In genomic region chr2:216994231-216994997, GRCh38 we compare ENCODE assay signal across 22 cellular contexts.
DNase-seq lines count a peak whose midpoint lies in the region; ATAC-seq and TF ChIP-seq lines count a peak whose summit lies in the region.
"Had no signal": no experiment of that assay in that cellular context is flagged by ENCODE, and none has a peak within 500 bp of the region (broad histone marks: within the 10 kb centered on the region; RNA-seq: fewer than 3 reads in every experiment).

No MANE protein-coding gene starts in this region.

- H3K4me3 Mint-ChIP-seq in osteocyte (ENCODE audit: unreplicated experiment): no peak overlapping the region

- H3K27me3 ChIP-seq in right cardiac atrium (ENCODE audit: control insufficient read depth, insufficient read depth) (no peaks in the 10 kb centered on the region), testis (no peaks in the 10 kb centered on the region), foreskin keratinocyte (peaks cover 38% of the 10 kb centered on the region)
- H3K27me3 ChIP-seq: BE2C had no signal

- H3K27ac ChIP-seq in right cardiac atrium (ENCODE audit: low read length) (no peak overlapping the region), testis (peak overlapping the region in 1 of 2 donors; percentile 34), foreskin keratinocyte (no peak overlapping the region)
- H3K27ac ChIP-seq: A549, KMS-11, RWPE1 had no signal

- H3K36me3 ChIP-seq in testis (ENCODE audit: low read depth, missing control alignments): no peaks in the 10 kb centered on the region
- H3K36me3 ChIP-seq: BE2C had no signal

- DNase-seq in right cardiac atrium (peak in 2 of 3 donors; percentile 19 to 64), cardiac septum (ENCODE audit: low spot score) (no peak), osteocyte (ENCODE audit: extremely low spot score, unreplicated experiment) (no peak), testis (peak; percentile 29), NK-92 (lab: John Stamatoyannopoulos, UW; ENCODE audit: unreplicated experiment) (no peak), left lobe of liver (ENCODE audit: low spot score) (no peak), foreskin keratinocyte (no peak)
- DNase-seq: BE2C; EL; GF-D8; GOT3; HCEC 1CT; NCI-H1092 treated with DMSO at 0.1 percent for 48 hours; NCI-H146; NCI-H2029 treated with DMSO at 0.1 percent for 48 hours; NCI-H226; NCI-H510A treated with DMSO at 0.1 percent for 48 hours; NCI-H748 treated with DMSO at 0.1 percent for 48 hours; NK-92 treated with Interleukin-12 subunit alpha and Interleukin-12 subunit beta, amount 100 ng/mL, for 24 hours had no signal

- peak overlapping the region; percentile 12 for H3K27ac Mint-ChIP-seq in osteocyte (ENCODE audit: unreplicated experiment)

- WGBS in right cardiac atrium: 62% methylated on average over 14 of the region's 14 CpGs
- 62 to 72% methylated on average over 14 of the region's 14 CpGs for WGBS in testis, 2 donors

- H3K4me1 ChIP-seq in right cardiac atrium (ENCODE audit: control insufficient read depth, insufficient read depth, low read length) (peaks cover 2% of the 10 kb centered on the region), testis (no peaks in the 10 kb centered on the region), foreskin keratinocyte (no peaks in the 10 kb centered on the region)
- H3K4me1 ChIP-seq: A549 had no signal

- ATAC-seq in right cardiac atrium (peak in 1 of 2 donors; percentile 33), left lobe of liver (no peak), foreskin keratinocyte (no peak)
- ATAC-seq: A549 had no signal

- H3K4me3 ChIP-seq in right cardiac atrium (ENCODE audit: low read length): no peak overlapping the region
- H3K4me3 ChIP-seq in testis: no peak overlapping the region
- H3K4me3 ChIP-seq: A549 had no signal

- H3K9me3 Mint-ChIP-seq in osteocyte (ENCODE audit: unreplicated experiment): peaks cover 4% of the 10 kb centered on the region

- intact Hi-C loops in right cardiac atrium (cut with DNase I) (loop anchor here in 1 of 4 donors (10.0 kb wide), 1 partner anchor 300 kb away; the partner anchor contains the start of gene IGFBP5), cardiac septum (cut with DNase I) (loop anchor here (10.0 kb wide), 1 partner anchor 520 kb away; no protein-coding TSS in a partner anchor), testis (cut with DNase I; ENCODE audit: low total_unique reads) (no loop called here)

- TF ChIP-seq POLR2A in testis (IDR thresholded peaks at IDR 0.05): no peak

- peaks cover 34% of the 10 kb centered on the region for H3K4me1 Mint-ChIP-seq in osteocyte (ENCODE audit: unreplicated experiment)

- H3K27me3 Mint-ChIP-seq in osteocyte (ENCODE audit: unreplicated experiment): peaks cover 9% of the 10 kb centered on the region

- TF ChIP-seq CTCF in osteocyte (IDR thresholded peaks at IDR 0.05): no peak
- no peak for TF ChIP-seq CTCF in testis (IDR thresholded peaks at IDR 0.05)
- TF ChIP-seq CTCF in foreskin keratinocyte (conservative IDR thresholded peaks at IDR 0.05): no peak

- H3K9me3 ChIP-seq in right cardiac atrium (ENCODE audit: control insufficient read depth, low read length) (no peaks in the 10 kb centered on the region), testis (no peaks in the 10 kb centered on the region)
- H3K9me3 ChIP-seq: BE2C had no signal

- peaks cover 2% of the 10 kb centered on the region for H3K36me3 Mint-ChIP-seq in osteocyte (ENCODE audit: unreplicated experiment)

Comparison
In these comparisons a context has a peak if more than half of its experiments do, and no peak if none do; other contexts are left out.
1. DNase-seq: peak in right cardiac atrium (2 of 3) and testis (single experiment); none in cardiac septum (single experiment), osteocyte (single experiment), NK-92 (single experiment), left lobe of liver (single experiment) and foreskin keratinocyte (0 of 2).